ENCODE assay signal across 1 cellular context in genomic region chr15:74506515-74506840, GRCh38.
TF ChIP-seq lines count a peak whose summit lies in the region.

No MANE protein-coding gene starts in this region.

TF ChIP-seq in IMR-90, 13 proteins besides CTCF, POLR2A, EP300 and RAD21 (continued from another document):
- TF ChIP-seq ELK1 (IDR thresholded peaks at IDR 0.05; ENCODE audit: borderline replicate concordance, low read depth, low read length) = no peak
- TF ChIP-seq, protein P1, sequence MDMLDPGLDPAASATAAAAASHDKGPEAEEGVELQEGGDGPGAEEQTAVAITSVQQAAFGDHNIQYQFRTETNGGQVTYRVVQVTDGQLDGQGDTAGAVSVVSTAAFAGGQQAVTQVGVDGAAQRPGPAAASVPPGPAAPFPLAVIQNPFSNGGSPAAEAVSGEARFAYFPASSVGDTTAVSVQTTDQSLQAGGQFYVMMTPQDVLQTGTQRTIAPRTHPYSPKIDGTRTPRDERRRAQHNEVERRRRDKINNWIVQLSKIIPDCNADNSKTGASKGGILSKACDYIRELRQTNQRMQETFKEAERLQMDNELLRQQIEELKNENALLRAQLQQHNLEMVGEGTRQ (IDR thresholded peaks at IDR 0.05; ENCODE audit: low read depth, low read length) = no peak
- TF ChIP-seq RCOR1 (IDR thresholded peaks at IDR 0.05; ENCODE audit: insufficient replicate concordance, low read length) = no peak
